In genomic region chr20:10357061-10357708, GRCh38 we compare ENCODE assay signal across 17 cellular contexts.
DNase-seq lines count a peak whose midpoint lies in the region; ATAC-seq, FAIRE-seq and TF ChIP-seq lines count a peak whose summit lies in the region.
"Had no signal": no experiment of that assay in that cellular context is flagged by ENCODE, and none has a peak within 500 bp of the region (broad histone marks: within the 10 kb centered on the region; RNA-seq: fewer than 3 reads in every experiment).

No MANE protein-coding gene starts in this region.

- 74% methylated on average over 8 of the region's 8 CpGs for WGBS in mammary epithelial cell (ENCODE audit: low coverage, missing lambda C conversion rate)

- H3K9me3 Mint-ChIP-seq in nephron progenitor cell (no peaks in the 10 kb centered on the region), mesothelial cell of epicardium (no peaks in the 10 kb centered on the region)

- peaks cover 4% of the 10 kb centered on the region for H3K27me3 Mint-ChIP-seq in nephron progenitor cell (ENCODE audit: low read depth, poor library complexity)
- H3K27me3 Mint-ChIP-seq in mesothelial cell of epicardium (ENCODE audit: low read depth), result peaks cover 13% of the 10 kb centered on the region

- H3K79me2 ChIP-seq in endothelial cell of umbilical vein (ENCODE audit: control insufficient read depth, insufficient read depth, low read length), result no peaks in the 10 kb centered on the region
- no peaks in the 10 kb centered on the region for H3K79me2 ChIP-seq in mammary epithelial cell (ENCODE audit: insufficient read depth, low read length)

- H3K36me3 ChIP-seq in endothelial cell of umbilical vein (ENCODE audit: control insufficient read depth in 2 of 2, extremely low read depth in 1 of 2, insufficient read depth in 2 of 2, low read length in 2 of 2) (no peaks in the 10 kb centered on the region), mammary epithelial cell (ENCODE audit: insufficient read depth, low read length) (no peaks in the 10 kb centered on the region)
- H3K36me3 ChIP-seq: SJSA1 had no signal

- H3K27ac ChIP-seq in endothelial cell of umbilical vein (ENCODE audit: insufficient read depth, low read depth, low read length), result peak overlapping the region; percentile 45
- H3K27ac ChIP-seq in mammary epithelial cell (ENCODE audit: insufficient read depth, low read depth, low read length), result no peak overlapping the region
- H3K27ac ChIP-seq: HL-60, SJSA1 had no signal

- intact Hi-C loops in endothelial cell of umbilical vein (cut with micrococcal nuclease), result loop anchor here (5.0 to 10.0 kb wide), 2 partner anchors 265 to 1188 kb away; no protein-coding TSS in a partner anchor
- intact Hi-C loops in mammary epithelial cell (cut with micrococcal nuclease), result loop anchor here (10.0 kb wide), 1 partner anchor 132 kb away; no protein-coding TSS in a partner anchor

- POLR2A ChIA-PET in endothelial cell of umbilical vein (lab: Charles Lee), result no interaction called here

- TF ChIP-seq POLR2A in endothelial cell of umbilical vein (IDR thresholded peaks at IDR 0.05; ENCODE audit: low read depth, low read length), result no peak

- H3K9me3 ChIP-seq in endothelial cell of umbilical vein (replicated peaks; ENCODE audit: control insufficient read depth, insufficient read depth, low read length) (no peaks in the 10 kb centered on the region), mammary epithelial cell (replicated peaks; ENCODE audit: insufficient read depth, low read length) (no peaks in the 10 kb centered on the region)
- H3K9me3 ChIP-seq: SJSA1 had no signal

- H3K27ac Mint-ChIP-seq in nephron progenitor cell, result peak overlapping the region; percentile 3
- H3K27ac Mint-ChIP-seq in mesothelial cell of epicardium, result no peak overlapping the region
- H3K27ac Mint-ChIP-seq: IgD-negative memory B cell had no signal

- H3K9ac ChIP-seq in endothelial cell of umbilical vein (replicated peaks; ENCODE audit: extremely low read depth, insufficient read depth, low read length) (no peak overlapping the region), mammary epithelial cell (ENCODE audit: insufficient read depth, low read length) (no peak overlapping the region)

- H3K4me1 ChIP-seq in endothelial cell of umbilical vein (ENCODE audit: control insufficient read depth, extremely low read depth, insufficient read depth, low read length) (peaks cover 52% of the 10 kb centered on the region), mammary epithelial cell (ENCODE audit: insufficient read depth, low read length) (no peaks in the 10 kb centered on the region)

- DNase-seq in Daoy (ENCODE audit: low read depth), result peak; percentile 14
- DNase-seq in RCC 7860 (ENCODE audit: low spot score), result peak; percentile 52
- DNase-seq in endothelial cell of umbilical vein (ENCODE audit: low read depth, low spot score), result peak; percentile 91
- DNase-seq in nephron progenitor cell, result no peak
- DNase-seq in mammary epithelial cell, result no peak
- DNase-seq in mesothelial cell of epicardium (ENCODE audit: low spot score in 2 of 2, unreplicated experiment in 2 of 2), result no peak
- DNase-seq: C1 segment of cervical spinal cord, DMS 273 treated with DMSO at 0.1 percent for 48 hours, H7, NCI-H187 treated with DMSO at 0.1 percent for 48 hours, NCI-H2171 had no signal

- FAIRE-seq in RCC 7860 (lab: Jason Lieb, UNC) (peak; percentile 73), endothelial cell of umbilical vein (lab: Jason Lieb, UNC) (no peak)
- FAIRE-seq: HTR-8/SVneo had no signal

- dilution Hi-C loops in endothelial cell of umbilical vein (cut with MboI; ENCODE audit: extremely low pct_ligation_motif_present, low sequenced_read_pairs), result no loop called here
- dilution Hi-C loops in mammary epithelial cell (cut with HindIII; ENCODE audit: low sequenced_read_pairs), result no loop called here

- H3K36me3 Mint-ChIP-seq in nephron progenitor cell (ENCODE audit: low read depth) (no peaks in the 10 kb centered on the region), mesothelial cell of epicardium (no peaks in the 10 kb centered on the region)
- H3K36me3 Mint-ChIP-seq: IgD-negative memory B cell had no signal

- TF ChIP-seq CTCF in endothelial cell of umbilical vein (IDR thresholded peaks at IDR 0.05; ENCODE audit: extremely low read depth in 1 of 2, insufficient read depth in 1 of 2, low read depth in 1 of 2, low read length in 2 of 2) (no peak), nephron progenitor cell (IDR thresholded peaks at IDR 0.05) (no peak), mammary epithelial cell (conservative IDR thresholded peaks at IDR 0.05 in 1 of 2, IDR thresholded peaks at IDR 0.05 in 1 of 2; ENCODE audit: extremely low read depth in 1 of 2, insufficient read depth in 1 of 2, low read depth in 1 of 2, low read length in 2 of 2) (no peak), mesothelial cell of epicardium (IDR thresholded peaks at IDR 0.05; ENCODE audit: unreplicated experiment) (no peak)

- H3K4me1 Mint-ChIP-seq in nephron progenitor cell, result peaks cover 13% of the 10 kb centered on the region
- peaks cover 17% of the 10 kb centered on the region for H3K4me1 Mint-ChIP-seq in mesothelial cell of epicardium
- H3K4me1 Mint-ChIP-seq: IgD-negative memory B cell had no signal

- no peaks in the 10 kb centered on the region for H4K20me1 ChIP-seq in endothelial cell of umbilical vein (replicated peaks; ENCODE audit: control insufficient read depth, extremely low read depth, insufficient read depth, low read length)
- no peaks in the 10 kb centered on the region for H4K20me1 ChIP-seq in mammary epithelial cell (ENCODE audit: insufficient read depth, low read length)

- CTCF ChIA-PET in endothelial cell of umbilical vein (lab: Charles Lee), result interaction anchor here (0.7 to 2.5 kb wide), 8 partner anchors 10 to 739 kb away, joined by 3 to 16 read pairs (median 6); partner anchors contain the start of gene SNAP25
- CTCF ChIA-PET in mammary epithelial cell (lab: Charles Lee; ENCODE audit: low non-redundant PET), result no interaction called here

- no peak overlapping the region for H3K4me3 ChIP-seq in endothelial cell of umbilical vein (replicated peaks in 1 of 3; ENCODE audit: insufficient read depth in 1 of 3, low read depth in 1 of 3, low read length in 3 of 3)
- no peak overlapping the region for H3K4me3 ChIP-seq in mammary epithelial cell (replicated peaks in 1 of 3; ENCODE audit: insufficient read depth in 1 of 3, low read depth in 2 of 3, low read length in 3 of 3)
- H3K4me3 ChIP-seq: SJSA1 had no signal

- H3K4me3 Mint-ChIP-seq in nephron progenitor cell, result no peak overlapping the region
- H3K4me3 Mint-ChIP-seq in mesothelial cell of epicardium, result no peak overlapping the region
- H3K4me3 Mint-ChIP-seq: IgD-negative memory B cell had no signal

- in situ Hi-C loops in mammary epithelial cell (cut with MboI; ENCODE audit: low sequenced_read_pairs in 2 of 2), result loop anchor here (10.0 to 25.0 kb wide), 2 partner anchors 252 to 270 kb away; no protein-coding TSS in a partner anchor

- H3K9me1 ChIP-seq in endothelial cell of umbilical vein (replicated peaks; ENCODE audit: control insufficient read depth, extremely low read depth, insufficient read depth, low read length), result no peaks in the 10 kb centered on the region

- H3K4me2 ChIP-seq in endothelial cell of umbilical vein (ENCODE audit: insufficient read depth, low read length), result no peak overlapping the region
- no peak overlapping the region for H3K4me2 ChIP-seq in mammary epithelial cell (ENCODE audit: insufficient read depth, low read depth, low read length)

- H2AFZ ChIP-seq in endothelial cell of umbilical vein (ENCODE audit: low read depth, low read length), result no peak overlapping the region
- H2AFZ ChIP-seq in mammary epithelial cell (ENCODE audit: low read depth, low read length), result no peak overlapping the region

- BruUV-seq in endothelial cell of umbilical vein (replicated peaks; lab: Mats Ljungman, UMichigan) (no TSS peak), mammary epithelial cell (replicated peaks; lab: Mats Ljungman, UMichigan) (no TSS peak)

- no peak for ATAC-seq in HG03139 (IDR thresholded peaks at IDR 0.05; ENCODE audit: unreplicated experiment)
- ATAC-seq in GM21723 (IDR thresholded peaks at IDR 0.05; ENCODE audit: unreplicated experiment), result no peak

- H3K27me3 ChIP-seq in endothelial cell of umbilical vein (ENCODE audit: control insufficient read depth in 2 of 2, insufficient read depth in 2 of 2, low read length in 2 of 2) (no peaks in the 10 kb centered on the region), mammary epithelial cell (ENCODE audit: insufficient read depth, low read length) (no peaks in the 10 kb centered on the region)
- H3K27me3 ChIP-seq: SJSA1 had no signal

TF ChIP-seq in endothelial cell of umbilical vein, 7 proteins besides CTCF, POLR2A, EP300 and RAD21:
- TF ChIP-seq JUN (IDR thresholded peaks at IDR 0.05; ENCODE audit: borderline replicate concordance, insufficient read depth, insufficient read length, low read depth) (no peak), GATA2 (IDR thresholded peaks at IDR 0.05; ENCODE audit: insufficient read depth, insufficient read length, low read depth, low read length) (peak; percentile 55), POLR2AphosphoS5 (IDR thresholded peaks at IDR 0.05; ENCODE audit: insufficient read depth, low read depth, low read length) (peak; percentile 17)

Comparison
In these comparisons a context has a peak if more than half of its experiments do, and no peak if none do; other contexts are left out.
1. DNase-seq: peak in Daoy (single experiment), RCC 7860 (single experiment) and endothelial cell of umbilical vein (single experiment); none in nephron progenitor cell (single experiment), mammary epithelial cell (single experiment) and mesothelial cell of epicardium (0 of 2).